14 cellular contexts compared by ENCODE assay signal in the genomic region with DNA sequence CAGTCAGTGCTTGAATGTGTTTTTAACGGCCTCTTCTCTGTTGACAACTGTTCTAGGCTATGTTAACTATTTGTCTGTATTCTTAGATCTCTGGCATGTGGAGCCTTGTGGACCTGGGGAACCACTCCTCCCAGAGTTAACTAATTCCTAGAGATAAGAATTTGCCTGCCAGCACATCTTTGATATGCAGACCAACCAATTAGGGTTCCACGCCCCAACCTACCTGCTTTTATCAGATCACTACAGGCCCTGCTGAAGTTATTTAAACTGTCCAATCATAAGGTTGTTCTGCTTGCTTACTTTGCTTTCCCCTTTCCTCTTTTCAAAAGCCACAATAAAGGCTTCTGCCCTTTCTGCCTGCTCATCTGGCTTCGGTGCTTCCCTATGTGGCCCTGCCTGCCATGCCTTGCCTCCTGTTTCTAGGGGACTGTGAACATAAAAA. TPM values are rescaled to one million over a fixed set of nuclear protein-coding genes. Genes with fewer than 3 reads are reported as not detected.
DNase-seq lines count a peak whose midpoint lies in the region; ATAC-seq and TF ChIP-seq lines count a peak whose summit lies in the region.
"Had no signal": no experiment of that assay in that cellular context is flagged by ENCODE, and none has a peak within 500 bp of the region (broad histone marks: within the 10 kb centered on the region; RNA-seq: fewer than 3 reads in every experiment).

No MANE protein-coding gene starts in this region.

- no peak for TF ChIP-seq POLR2A in right lobe of liver (IDR thresholded peaks at IDR 0.05)

- no peak overlapping the region for H3K4me3 Mint-ChIP-seq in naive B cell
- H3K4me3 Mint-ChIP-seq: CD4-positive, alpha-beta T cell had no signal

- H3K36me3 ChIP-seq in right lobe of liver, result no peaks in the 10 kb centered on the region

- intact Hi-C loops in right lobe of liver (cut with DNase I), result no loop called here

- H3K27ac Mint-ChIP-seq in naive B cell, result peak overlapping the region in 4 of 6 donors; percentile 11 to 93 (median 40)
- H3K27ac Mint-ChIP-seq: CD4-positive, alpha-beta T cell had no signal

- H3K27ac ChIP-seq in right lobe of liver, result no peak overlapping the region
- H3K27ac ChIP-seq: VCaP had no signal

- peak; percentile 43 for ATAC-seq in HG02798 (IDR thresholded peaks at IDR 0.05; ENCODE audit: poor library complexity, unreplicated experiment)
- peak; percentile 53 to 56 for ATAC-seq in naive B cell (ENCODE audit: low read depth in 2 of 2)
- no peak for ATAC-seq in GM21526 (IDR thresholded peaks at IDR 0.05; ENCODE audit: low FRiP score, unreplicated experiment)
- no peak for ATAC-seq in right lobe of liver
- ATAC-seq in HG03457 (IDR thresholded peaks at IDR 0.05; ENCODE audit: unreplicated experiment), result no peak
- ATAC-seq: mucosa of descending colon had no signal

- no peaks in the 10 kb centered on the region for H3K27me3 ChIP-seq in right lobe of liver

- TF ChIP-seq CTCF in GM13976 (IDR thresholded peaks at IDR 0.05; ENCODE audit: borderline replicate concordance, control extremely low read depth, extremely low read depth, insufficient read depth, missing control alignments) (no peak), right lobe of liver (IDR thresholded peaks at IDR 0.05) (no peak)

- DNase-seq in GM13976 (ENCODE audit: low spot score) (peak; percentile 43), SKM-1 treated with dmso at 0.1 percent for 144 hours (lab: John Stamatoyannopoulos, UW; ENCODE audit: unreplicated experiment) (peak; percentile 23), naive B cell (peak; percentile 2), right lobe of liver (no peak)
- no peak for DNase-seq in stimulated activated CD4-positive, alpha-beta T cell treated with anti-CD3 and anti-CD28 coated beads, Interleukin-12 subunit alpha, Interleukin-12 subunit beta, amount 100 ng/mL, for 4 hours
- DNase-seq: aorta; CD4-positive, alpha-beta T cell; mucosa of descending colon; NCI-H2171; substantia nigra had no signal

- no peak overlapping the region for H3K4me3 ChIP-seq in right lobe of liver
- H3K4me3 ChIP-seq: mucosa of descending colon had no signal

- H3K4me1 ChIP-seq in right lobe of liver, result no peaks in the 10 kb centered on the region

- 50% methylated on average over 3 of the region's 3 CpGs for WGBS in right lobe of liver (ENCODE audit: insufficient coverage, low coverage, low lambda C conversion rate, missing lambda C conversion rate)

- in situ Hi-C loops in GM13976 (cut with MboI; ENCODE audit: low sequenced_read_pairs, unreplicated experiment), result no loop called here

- peaks cover 6 to 8% (median 6%) of the 10 kb centered on the region in 3 donors for H3K4me1 Mint-ChIP-seq in naive B cell

- H3K9me3 Mint-ChIP-seq in naive B cell, result no peaks in the 10 kb centered on the region
- H3K9me3 Mint-ChIP-seq: CD4-positive, alpha-beta T cell had no signal

- H3K27me3 Mint-ChIP-seq in naive B cell, result no peaks in the 10 kb centered on the region

- no peaks in the 10 kb centered on the region for H3K9me3 ChIP-seq in right lobe of liver
- H3K9me3 ChIP-seq: mucosa of descending colon had no signal

- no peaks in the 10 kb centered on the region for H3K36me3 Mint-ChIP-seq in naive B cell

RNA-seq across cellular contexts. Expression of gene CYBRD1, which starts 8.5 kb away (rescaled TPM):
- polyA plus RNA-seq in naive B cell (ENCODE audit: low read depth in 6 of 6), result under 1 TPM in 3 of 6 donors, not detected in 3; 0.06 to 0.50 (median 0.21) TPM
- 10 to 100 TPM in 4 of 6 experiments, 1 to 10 TPM in 2; 7.3 to 15.1 (median 10.9) TPM for total RNA-seq in right lobe of liver

Comparison
In these comparisons a context has a peak if more than half of its experiments do, and no peak if none do; other contexts are left out.
1. DNase-seq: peak in GM13976 (single experiment), SKM-1 treated with dmso at 0.1 percent for 144 hours (single experiment) and naive B cell (single experiment); none in right lobe of liver (0 of 3) and stimulated activated CD4-positive, alpha-beta T cell treated with anti-CD3 and anti-CD28 coated beads, Interleukin-12 subunit alpha, Interleukin-12 subunit beta, amount 100 ng/mL, for 4 hours (single experiment).
2. ATAC-seq: peak in HG02798 (single experiment) and naive B cell (2 of 2); none in GM21526 (single experiment), right lobe of liver (0 of 4) and HG03457 (single experiment).